34 cellular contexts compared by ENCODE assay signal in the genomic region with DNA sequence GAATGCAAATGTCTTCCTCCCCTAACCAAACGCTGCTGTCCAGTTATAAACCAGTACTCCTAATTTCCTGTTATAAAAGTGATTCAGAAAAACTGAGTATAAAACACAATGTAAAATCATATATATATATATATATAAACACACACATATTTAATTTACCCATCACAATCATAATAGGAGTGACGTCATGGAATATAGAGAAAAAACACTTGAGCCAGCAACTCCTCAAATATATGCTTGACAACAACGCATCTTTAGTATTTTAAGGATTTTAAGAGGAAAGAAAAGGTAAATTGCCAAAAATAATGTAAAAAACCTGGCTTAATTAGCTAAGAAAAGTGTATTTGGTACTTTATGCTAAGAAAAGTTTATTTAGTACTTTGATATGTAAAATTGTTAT.
"Had no signal": no experiment of that assay in that cellular context is flagged by ENCODE, and none has a peak within 500 bp of the region (broad histone marks: within the 10 kb centered on the region; RNA-seq: fewer than 3 reads in every experiment).

No MANE protein-coding gene starts in this region.

- DNase-seq: Kasumi-1, MG63, MM.1S, MV-4-11, NCI-H1048, NCI-H1092, NCI-H1092 treated with DMSO at 0.1 percent for 48 hours, NCI-H1105, NCI-H1105 treated with DMSO at 0.1 percent for 48 hours, NCI-H1417, NCI-H1417 treated with DMSO at 0.1 percent for 48 hours, NCI-H1436, NCI-H1436 treated with DMSO at 0.1 percent for 48 hours, NCI-H146, NCI-H1694, NCI-H1694 treated with DMSO at 0.1 percent for 48 hours, NCI-H187, NCI-H187 treated with DMSO at 0.1 percent for 48 hours, NCI-H1930, NCI-H2029, NCI-H2029 treated with DMSO at 0.1 percent for 48 hours, NCI-H2081, NCI-H2081 treated with DMSO at 0.1 percent for 48 hours, NCI-H2107, NCI-H2171, NCI-H2171 treated with DMSO at 0.1 percent for 48 hours, NCI-H2227 treated with DMSO at 0.1 percent for 48 hours, NCI-H226, NCI-H345, NCI-H446, NCI-H446 treated with DMSO at 0.1 percent for 48 hours, NCI-H510A, NCI-H524, NCI-H524 treated with DMSO at 0.1 percent for 48 hours had no signal

- H3K27me3 ChIP-seq: MG63 had no signal

- H3K36me3 ChIP-seq: MG63 had no signal

- H3K9me3 ChIP-seq: MG63 had no signal

- H3K4me3 ChIP-seq: MG63 had no signal
